ENCODE assay signal across 9 cellular contexts in genomic region chr2:45904267-45904921, GRCh38.
DNase-seq lines count a peak whose midpoint lies in the region; ATAC-seq, FAIRE-seq and TF ChIP-seq lines count a peak whose summit lies in the region.
"Had no signal": no experiment of that assay in that cellular context is flagged by ENCODE, and none has a peak within 500 bp of the region (broad histone marks: within the 10 kb centered on the region; RNA-seq: fewer than 3 reads in every experiment).

No MANE protein-coding gene starts in this region.

- 75% methylated on average over 7 of the region's 14 CpGs; no CpG with 5 or more reads in 1 of the 2 experiments for WGBS in IMR-90 (ENCODE audit: extremely low coverage in 2 of 2, insufficient read length in 1 of 2), 2 experiments
- no CpG with 5 or more reads among the region's 14 CpGs for WGBS in mesendoderm (ENCODE audit: extremely low coverage, insufficient coverage, low lambda C conversion rate)

- H3K18ac ChIP-seq in IMR-90 (ENCODE audit: low read depth, low read length): no peak overlapping the region
- H3K18ac ChIP-seq in mesendoderm (ENCODE audit: low read length): no peak overlapping the region

- no peak for TF ChIP-seq POLR2A in IMR-90 (IDR thresholded peaks at IDR 0.05; ENCODE audit: low read depth, low read length)

- no peaks in the 10 kb centered on the region for H3K9me1 ChIP-seq in IMR-90 (ENCODE audit: insufficient read depth, low read length)

- CTCF ChIA-PET in IMR-90 (lab: Yijun Ruan, JAX): no interaction called here

- H4K20me1 ChIP-seq in IMR-90 (ENCODE audit: insufficient read depth, low read length): no peaks in the 10 kb centered on the region

- no peak for TF ChIP-seq RAD21 in IMR-90 (IDR thresholded peaks at IDR 0.05; ENCODE audit: low read length)

- no peak overlapping the region for H4K91ac ChIP-seq in IMR-90 (ENCODE audit: insufficient read depth, low read depth, low read length)

- peak; percentile 76 for ATAC-seq in GM21390 (IDR thresholded peaks at IDR 0.05; ENCODE audit: unreplicated experiment)
- ATAC-seq in IMR-90 (ENCODE audit: low read depth): no peak
- ATAC-seq in foreskin keratinocyte: no peak

- H2AK9ac ChIP-seq in IMR-90 (replicated peaks; ENCODE audit: low read depth, low read length, poor library complexity): peak overlapping the region; percentile 23

- H3K36me3 ChIP-seq in IMR-90 (ENCODE audit: control insufficient read depth, insufficient read depth, low read length): no peaks in the 10 kb centered on the region
- H3K36me3 ChIP-seq in right atrium auricular region: no peaks in the 10 kb centered on the region
- no peaks in the 10 kb centered on the region for H3K36me3 ChIP-seq in mesendoderm (ENCODE audit: control insufficient read depth, insufficient read depth, low read length)

- no peak overlapping the region for H2BK5ac ChIP-seq in IMR-90 (ENCODE audit: low read depth, low read length, poor library complexity, severe bottlenecking)
- no peak overlapping the region for H2BK5ac ChIP-seq in mesendoderm (ENCODE audit: low read length)

- TF ChIP-seq CTCF in GM12865 (IDR thresholded peaks at IDR 0.05; ENCODE audit: insufficient read depth, low read depth, low read length, missing control alignments): no peak
- TF ChIP-seq CTCF in IMR-90 (conservative IDR thresholded peaks at IDR 0.05; ENCODE audit: low read depth, low read length): no peak
- TF ChIP-seq CTCF in foreskin keratinocyte (conservative IDR thresholded peaks at IDR 0.05): no peak
- TF ChIP-seq CTCF in right atrium auricular region (IDR thresholded peaks at IDR 0.05): no peak

- H4K5ac ChIP-seq in IMR-90 (ENCODE audit: low read depth, low read length) (no peak overlapping the region), mesendoderm (ENCODE audit: low read length) (no peak overlapping the region)

- no peak overlapping the region for H2BK15ac ChIP-seq in IMR-90 (ENCODE audit: low read depth, low read length)
- no peak overlapping the region for H2BK15ac ChIP-seq in mesendoderm (replicated peaks; ENCODE audit: low read depth)

- H4K8ac ChIP-seq in IMR-90 (ENCODE audit: low read depth in 2 of 2, low read length in 2 of 2): no peak overlapping the region
- H4K8ac ChIP-seq in mesendoderm (ENCODE audit: low read depth, low read length): no peak overlapping the region

- H3K79me2 ChIP-seq in mesendoderm (ENCODE audit: control insufficient read depth, insufficient read depth, low read length): no peaks in the 10 kb centered on the region

- no peak overlapping the region for H3K23ac ChIP-seq in IMR-90 (ENCODE audit: low read depth, low read length)
- H3K23ac ChIP-seq in mesendoderm (ENCODE audit: low read length): no peak overlapping the region

- dilution Hi-C loops in IMR-90 (cut with HindIII; ENCODE audit: low sequenced_read_pairs, unreplicated experiment): no loop called here

- H3K4me1 ChIP-seq in IMR-90 (ENCODE audit: control insufficient read depth, insufficient read depth, low read length): no peaks in the 10 kb centered on the region
- H3K4me1 ChIP-seq in foreskin keratinocyte: peaks cover 5% of the 10 kb centered on the region
- peaks cover 0 to 19% of the 10 kb centered on the region in 2 donors for H3K4me1 ChIP-seq in right atrium auricular region
- H3K4me1 ChIP-seq in mesendoderm (ENCODE audit: control insufficient read depth, low read depth, low read length): no peaks in the 10 kb centered on the region

- H3K4ac ChIP-seq in IMR-90 (ENCODE audit: low read depth, low read length) (no peak overlapping the region), mesendoderm (ENCODE audit: low read depth, low read length) (no peak overlapping the region)

- no TSS peak for BruUV-seq in IMR-90 (replicated peaks; lab: Mats Ljungman, UMichigan)

- H2BK120ac ChIP-seq in IMR-90 (ENCODE audit: low read depth, low read length) (no peak overlapping the region), mesendoderm (ENCODE audit: low read depth, low read length) (no peak overlapping the region)

- H3K9me3 ChIP-seq in IMR-90 (ENCODE audit: control insufficient read depth, insufficient read depth, low read length) (no peaks in the 10 kb centered on the region), right atrium auricular region (no peaks in the 10 kb centered on the region)

- DNase-seq in GM12865 (ENCODE audit: low read depth) (peak; percentile 91), IMR-90 (no peak), foreskin keratinocyte (no peak), urothelium cell line (ENCODE audit: low spot score) (no peak), right atrium auricular region (ENCODE audit: low spot score) (no peak), mesendoderm (no peak)

- POLR2A ChIA-PET in IMR-90 (lab: Charles Lee; ENCODE audit: unreplicated experiment): interaction anchor here (0.6 kb wide), 1 partner anchor 83 kb away, joined by 3 read pairs; no protein-coding TSS in a partner anchor

- peak overlapping the region; percentile 5 for H3K4me3 ChIP-seq in GM12865 (ENCODE audit: low read depth, low read length)
- no peak overlapping the region for H3K4me3 ChIP-seq in IMR-90 (ENCODE audit: insufficient read depth, low read depth, low read length)
- H3K4me3 ChIP-seq in right atrium auricular region: no peak overlapping the region
- no peak overlapping the region for H3K4me3 ChIP-seq in mesendoderm (ENCODE audit: low read length)

- FAIRE-seq in urothelium cell line (lab: Jason Lieb, UNC): no peak

- H3K4me2 ChIP-seq in IMR-90 (ENCODE audit: low read depth, low read length) (no peak overlapping the region), mesendoderm (ENCODE audit: low read length) (no peak overlapping the region)

- H3K27ac ChIP-seq in IMR-90 (ENCODE audit: insufficient read depth, low read length) (no peak overlapping the region), layer of hippocampus (ENCODE audit: low read depth, low read length) (peak overlapping the region; percentile 22), foreskin keratinocyte (no peak overlapping the region), right atrium auricular region (no peak overlapping the region), mesendoderm (ENCODE audit: low read depth, low read length) (no peak overlapping the region)
- H3K27ac ChIP-seq: epithelial cell of prostate had no signal

- H2AFZ ChIP-seq in IMR-90 (replicated peaks; ENCODE audit: low read length, poor library complexity): no peak overlapping the region

- H3K56ac ChIP-seq in IMR-90 (ENCODE audit: extremely low read depth, insufficient read depth, low read length): no peak overlapping the region
- no peak overlapping the region for H3K56ac ChIP-seq in mesendoderm (ENCODE audit: low read length)

- no peak overlapping the region for H3K14ac ChIP-seq in IMR-90 (replicated peaks; ENCODE audit: low read depth, low read length)

- H3K27me3 ChIP-seq in IMR-90 (ENCODE audit: control insufficient read depth, insufficient read depth, low read length) (no peaks in the 10 kb centered on the region), layer of hippocampus (ENCODE audit: control insufficient read depth, insufficient read depth, low read length) (no peaks in the 10 kb centered on the region), foreskin keratinocyte (no peaks in the 10 kb centered on the region), right atrium auricular region (no peaks in the 10 kb centered on the region), mesendoderm (ENCODE audit: insufficient read depth, low read length, poor library complexity) (no peaks in the 10 kb centered on the region)

- in situ Hi-C loops in IMR-90 (cut with MboI; ENCODE audit: low sequenced_read_pairs): no loop called here

- H3K9ac ChIP-seq in IMR-90 (ENCODE audit: low read depth, low read length) (no peak overlapping the region), mesendoderm (ENCODE audit: low read length) (no peak overlapping the region)

- H2BK20ac ChIP-seq in IMR-90 (ENCODE audit: low read depth, low read length): no peak overlapping the region

- intact Hi-C loops in IMR-90 (cut with micrococcal nuclease): no loop called here

- H2AK5ac ChIP-seq in IMR-90 (ENCODE audit: low read depth, low read length): no peak overlapping the region
- no peak overlapping the region for H2AK5ac ChIP-seq in mesendoderm (ENCODE audit: low read length)

- H3K79me1 ChIP-seq in IMR-90 (ENCODE audit: low read depth in 1 of 2, low read length in 2 of 2) (peaks cover 0 to 4% of the 10 kb centered on the region in 2 experiments; a peak in 1 of 4 replicates), mesendoderm (ENCODE audit: low read length) (no peaks in the 10 kb centered on the region)

TF ChIP-seq in IMR-90, 13 proteins besides CTCF, POLR2A, EP300 and RAD21:
- TF ChIP-seq RFX5 (IDR thresholded peaks at IDR 0.05; ENCODE audit: low read depth, low read length) (no peak), SMC3 (IDR thresholded peaks at IDR 0.05; ENCODE audit: low read depth, low read length) (no peak), MXI1 (IDR thresholded peaks at IDR 0.05; ENCODE audit: borderline replicate concordance, low read depth, low read length) (no peak), ELK1 (IDR thresholded peaks at IDR 0.05; ENCODE audit: borderline replicate concordance, low read depth, low read length) (no peak), CEBPB (IDR thresholded peaks at IDR 0.05; ENCODE audit: low read depth, low read length) (no peak), CHD1 (IDR thresholded peaks at IDR 0.05; ENCODE audit: low read depth, low read length) (no peak), NFE2L2 (IDR thresholded peaks at IDR 0.05; ENCODE audit: low read depth, low read length) (no peak)
TF ChIP-seq in IMR-90: peak in this region for 0.
